In genomic region chr1:60974524-60974923, GRCh38 we compare ENCODE assay signal across 14 cellular contexts.
DNase-seq lines count a peak whose midpoint lies in the region; ATAC-seq, FAIRE-seq and TF ChIP-seq lines count a peak whose summit lies in the region.
"Had no signal": no experiment of that assay in that cellular context is flagged by ENCODE, and none has a peak within 500 bp of the region (broad histone marks: within the 10 kb centered on the region; RNA-seq: fewer than 3 reads in every experiment).

No MANE protein-coding gene starts in this region.

- H3K4me3 ChIP-seq in K562 (no peak overlapping the region), thyroid gland (replicated peaks in 1 of 3) (no peak overlapping the region), GM23248 (no peak overlapping the region)
- H3K4me3 ChIP-seq: A549 had no signal

- ATAC-seq in K562 = no peak
- ATAC-seq: A549, HCT116 had no signal

- H3K4me2 ChIP-seq in K562 (ENCODE audit: insufficient read depth, low read length) (no peak overlapping the region), GM23248 (ENCODE audit: unreplicated experiment) (no peak overlapping the region)
- H3K4me2 ChIP-seq: A549 had no signal

- no peaks in the 10 kb centered on the region for H3K9me3 ChIP-seq in K562 (replicated peaks; ENCODE audit: control insufficient read depth, insufficient read depth, low read depth, low read length)
- H3K9me3 ChIP-seq in thyroid gland = no peaks in the 10 kb centered on the region
- no peaks in the 10 kb centered on the region for H3K9me3 ChIP-seq in GM23248 (ENCODE audit: low read depth)
- H3K9me3 ChIP-seq: A549, BE2C had no signal

- TF ChIP-seq CTCF in K562 (IDR thresholded peaks at IDR 0.05 in 2 of 3, conservative IDR thresholded peaks at IDR 0.05 in 1 of 3; ENCODE audit: insufficient read depth in 2 of 3, low read depth in 1 of 3, low read length in 3 of 3) (no peak), thyroid gland (IDR thresholded peaks at IDR 0.05) (no peak)

- H3K79me2 ChIP-seq in K562 (ENCODE audit: control insufficient read depth, insufficient read depth, low read length) = no peaks in the 10 kb centered on the region
- H3K79me2 ChIP-seq in GM23248 (ENCODE audit: insufficient read depth) = no peaks in the 10 kb centered on the region

- CTCF ChIA-PET in K562 (lab: Yijun Ruan, JAX; ENCODE audit: low intra/inter-chr PET ratio) = interaction anchor here (0.6 kb wide), 1 partner anchor 479 kb away, joined by 4 read pairs; no protein-coding TSS in a partner anchor

- TF ChIP-seq POLR2A in K562 (conservative IDR thresholded peaks at IDR 0.05) = no peak
- TF ChIP-seq POLR2A in thyroid gland (IDR thresholded peaks at IDR 0.05) = no peak

- H3K27me3 ChIP-seq in K562 (ENCODE audit: control insufficient read depth in 2 of 2, insufficient read depth in 2 of 2, low read length in 2 of 2) (no peaks in the 10 kb centered on the region), thyroid gland (no peaks in the 10 kb centered on the region), GM23248 (replicated peaks; ENCODE audit: insufficient read depth) (no peaks in the 10 kb centered on the region)
- H3K27me3 ChIP-seq: BE2C had no signal

- TF ChIP-seq EP300 in K562 (IDR thresholded peaks at IDR 0.05; ENCODE audit: low read length) = no peak

- no peaks in the 10 kb centered on the region for H3F3A ChIP-seq in GM23248 (ENCODE audit: insufficient read depth)

- H3K9ac ChIP-seq in K562 (ENCODE audit: insufficient read depth in 1 of 2, low read depth in 2 of 2, low read length in 2 of 2) = no peak overlapping the region
- no peak overlapping the region for H3K9ac ChIP-seq in GM23248

- WGBS in K562 (ENCODE audit: insufficient coverage, low coverage, missing lambda C conversion rate) = 75% methylated on average over 3 of the region's 3 CpGs
- 92 to 97% methylated on average over 3 of the region's 3 CpGs for WGBS in thyroid gland, 2 donors
- WGBS in GM23248 (ENCODE audit: low coverage in 1 of 2, low lambda C conversion rate in 2 of 2, missing lambda C conversion rate in 2 of 2), 2 experiments = 91 to 97% methylated on average over 3 of the region's 3 CpGs

- H4K20me1 ChIP-seq in K562 (replicated peaks; ENCODE audit: control insufficient read depth, insufficient read depth, low read length) = no peaks in the 10 kb centered on the region
- no peaks in the 10 kb centered on the region for H4K20me1 ChIP-seq in GM23248 (ENCODE audit: insufficient read depth)

- no peaks in the 10 kb centered on the region for H3K9me1 ChIP-seq in K562 (ENCODE audit: control insufficient read depth, insufficient read depth, low read length)

- H2AFZ ChIP-seq in K562 (ENCODE audit: low read depth, low read length) (no peak overlapping the region), GM23248 (no peak overlapping the region)

- TF ChIP-seq RAD21 in K562 (CRISPR knock-in tag; conservative IDR thresholded peaks at IDR 0.05 in 1 of 2, IDR thresholded peaks at IDR 0.05 in 1 of 2) = no peak

- BruUV-seq in K562 (replicated peaks; lab: Mats Ljungman, UMichigan) = no TSS peak

- in situ Hi-C loops in K562 (cut with MboI) = loop anchor here (10.0 kb wide), 3 partner anchors 470 to 870 kb away; no protein-coding TSS in a partner anchor
- in situ Hi-C loops in GM23248 (cut with MboI) = loop anchor here (10.0 kb wide), 3 partner anchors 380 to 870 kb away; no protein-coding TSS in a partner anchor

- H3K4me1 ChIP-seq in K562 (replicated peaks in 1 of 2; ENCODE audit: control insufficient read depth in 2 of 2, insufficient read depth in 2 of 2, low read length in 2 of 2) = peaks cover 5 to 29% of the 10 kb centered on the region in 2 experiments; a peak in 4 of 5 replicates
- H3K4me1 ChIP-seq in thyroid gland = peaks cover 32 to 54% of the 10 kb centered on the region in 2 donors
- H3K4me1 ChIP-seq in GM23248 (ENCODE audit: insufficient read depth) = peaks cover 22% of the 10 kb centered on the region

- POLR2A ChIA-PET in K562 (lab: Yijun Ruan, JAX) = interaction anchor here (0.6 to 1.1 kb wide), 3 partner anchors 9 to 630 kb away, joined by 3 to 6 read pairs (median 3); no protein-coding TSS in a partner anchor

- H3K36me3 ChIP-seq in K562 (ENCODE audit: control insufficient read depth, insufficient read depth, low read length) = no peaks in the 10 kb centered on the region
- H3K36me3 ChIP-seq in thyroid gland = no peaks in the 10 kb centered on the region
- no peaks in the 10 kb centered on the region for H3K36me3 ChIP-seq in GM23248 (ENCODE audit: low read depth)
- H3K36me3 ChIP-seq: BE2C had no signal

- H3K9me2 ChIP-seq in GM23248 (ENCODE audit: insufficient read depth) = no peaks in the 10 kb centered on the region

- H3K27ac ChIP-seq in K562 (ENCODE audit: extremely low read depth, low read depth, low read length) (no peak overlapping the region), thyroid gland (peak overlapping the region; percentile 38 to 63 (median 53)), GM23248 (no peak overlapping the region)
- H3K27ac ChIP-seq: A549, C4-2B had no signal

- intact Hi-C loops in K562 (cut with micrococcal nuclease) = loop anchor here (5.0 to 10.0 kb wide), 5 partner anchors 110 to 1002 kb away; partner anchors contain the start of genes NFIA and TM2D1
- intact Hi-C loops in thyroid gland (cut with DNase I) = no loop called here

- peak; percentile 16 for DNase-seq in NCI-H2227 treated with DMSO at 0.1 percent for 48 hours (lab: John Stamatoyannopoulos, UW)
- DNase-seq in K562 (ENCODE audit: extremely low read depth in 1 of 4, low spot score in 3 of 4) = no peak
- DNase-seq in thyroid gland = no peak
- DNase-seq in MV-4-11 (lab: John Stamatoyannopoulos, UW) = no peak
- DNase-seq in NCI-H526 treated with DMSO at 0.1 percent for 48 hours (lab: John Stamatoyannopoulos, UW) = no peak
- no peak for DNase-seq in GM23248
- DNase-seq: BE2C; CD4-positive, alpha-beta memory T cell; DMS79 had no signal

- no peak for FAIRE-seq in K562 (lab: Jason Lieb, UNC)
- FAIRE-seq: A549, GM12891, H1 had no signal

TF ChIP-seq in K562, 482 proteins besides CTCF, POLR2A, EP300 and RAD21 (continues in another document):
- no peak for TF ChIP-seq L3MBTL2 (IDR thresholded peaks at IDR 0.05)
- no peak for TF ChIP-seq ZFPM2 (CRISPR knock-in tag; IDR thresholded peaks at IDR 0.05)
- no peak for TF ChIP-seq SMC3 (conservative IDR thresholded peaks at IDR 0.05; ENCODE audit: insufficient read depth, low read depth, low read length)
- TF ChIP-seq MEIS2 (IDR thresholded peaks at IDR 0.05; ENCODE audit: partially characterized antibody) = peak; percentile 69
- TF ChIP-seq MCM2 (IDR thresholded peaks at IDR 0.05; ENCODE audit: low read depth) = no peak
- no peak for TF ChIP-seq RBM39 (optimal IDR thresholded peaks at IDR 0.05; ENCODE audit: low read depth, low read length)
- no peak for TF ChIP-seq CHD2 (IDR thresholded peaks at IDR 0.05; ENCODE audit: low read depth, low read length)
- no peak for TF ChIP-seq ZBTB34 (CRISPR knock-in tag; IDR thresholded peaks at IDR 0.05)
- peak; percentile 69 for TF ChIP-seq PKNOX1 (IDR thresholded peaks at IDR 0.05)
- TF ChIP-seq ARID1B (IDR thresholded peaks at IDR 0.05) = no peak
- TF ChIP-seq PBX2 (CRISPR knock-in tag; IDR thresholded peaks at IDR 0.05; ENCODE audit: low read depth) = no peak
- TF ChIP-seq PBX2 (tag; conservative IDR thresholded peaks at IDR 0.05; ENCODE audit: low read depth) = peak; percentile 37; the same call in 1 of the 2 replicates
- TF ChIP-seq ZZZ3 (IDR thresholded peaks at IDR 0.05) = no peak
- no peak for TF ChIP-seq SIRT6 (IDR thresholded peaks at IDR 0.05; ENCODE audit: low read depth, low read length)
- TF ChIP-seq C11orf30 (IDR thresholded peaks at IDR 0.05; ENCODE audit: low read depth) = no peak
- no peak for TF ChIP-seq KLF16 (IDR thresholded peaks at IDR 0.05)

Comparison
In these comparisons a context has a peak if more than half of its experiments do, and no peak if none do; other contexts are left out.
1. H3K27ac ChIP-seq: peak in thyroid gland (3 of 3); none in K562 (single experiment) and GM23248 (single experiment).